1 cellular context compared by ENCODE assay signal in genomic region chr1:10291705-10292104, GRCh38.
TF ChIP-seq lines count a peak whose summit lies in the region.

No MANE protein-coding gene starts in this region.

TF ChIP-seq in liver, 16 proteins besides CTCF, POLR2A, EP300 and RAD21 (continued from another document):
- TF ChIP-seq FOXA1 (IDR thresholded peaks at IDR 0.05) (no peak), ZBTB33 (IDR thresholded peaks at IDR 0.05) (no peak), RXRA (IDR thresholded peaks at IDR 0.05) (no peak), NR2F2 (IDR thresholded peaks at IDR 0.05) (no peak), JUND (IDR thresholded peaks at IDR 0.05) (no peak), MAX (IDR thresholded peaks at IDR 0.05) (no peak), YY1 (IDR thresholded peaks at IDR 0.05) (no peak), GABPA (IDR thresholded peaks at IDR 0.05 in 1 of 2, conservative IDR thresholded peaks at IDR 0.05 in 1 of 2) (no peak), HNF4G (IDR thresholded peaks at IDR 0.05) (no peak)
